Comparison of ENCODE assay signal across 19 cellular contexts in the genomic region with DNA sequence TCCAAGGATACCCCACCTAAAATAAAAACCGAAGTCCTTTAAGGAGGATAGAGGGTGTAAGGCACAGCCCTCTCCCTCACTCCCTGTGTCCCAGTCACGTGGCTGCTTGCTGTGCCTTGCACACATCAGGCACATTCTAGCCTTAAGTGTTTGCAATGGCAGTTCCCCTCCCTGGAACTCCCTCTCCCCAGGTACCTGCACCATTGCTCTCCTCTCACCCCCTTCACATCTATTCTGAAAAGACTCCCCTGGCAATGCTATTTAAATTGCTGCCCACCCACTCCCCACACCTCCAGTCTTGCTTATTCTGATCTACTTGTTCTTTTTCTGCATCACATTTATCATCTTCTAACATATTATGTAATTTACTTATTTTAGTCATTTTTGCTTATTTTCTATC.
A peak's percentile ranks its signal among the peaks of the same experiment; 100 is the strongest.
DNase-seq lines count a peak whose midpoint lies in the region; ATAC-seq, FAIRE-seq and TF ChIP-seq lines count a peak whose summit lies in the region.
"Had no signal": no experiment of that assay in that cellular context is flagged by ENCODE, and none has a peak within 500 bp of the region (broad histone marks: within the 10 kb centered on the region; RNA-seq: fewer than 3 reads in every experiment).

No MANE protein-coding gene starts in this region.

- peaks cover 3% of the 10 kb centered on the region for H3K9me3 ChIP-seq in IMR-90 (ENCODE audit: control insufficient read depth, insufficient read depth, low read length)
- no peaks in the 10 kb centered on the region for H3K9me3 ChIP-seq in astrocyte (ENCODE audit: insufficient read depth, low read depth, low read length)
- no peaks in the 10 kb centered on the region for H3K9me3 ChIP-seq in Caco-2
- H3K9me3 ChIP-seq: HAP-1 had no signal

- peak overlapping the region; percentile 93 for H4K5ac ChIP-seq in IMR-90 (ENCODE audit: low read depth, low read length)

- H3K9me3 Mint-ChIP-seq in astrocyte (ENCODE audit: unreplicated experiment) (peaks cover 2% of the 10 kb centered on the region), Caco-2 (ENCODE audit: unreplicated experiment) (peaks cover 10% of the 10 kb centered on the region)
- H3K9me3 Mint-ChIP-seq: CD4-positive, alpha-beta T cell had no signal

- H3K23ac ChIP-seq in IMR-90 (ENCODE audit: low read depth, low read length): peak overlapping the region; percentile 46; the same call in 1 of the 2 replicates

- H4K20me1 ChIP-seq in IMR-90 (ENCODE audit: insufficient read depth, low read length): no peaks in the 10 kb centered on the region
- H4K20me1 ChIP-seq in astrocyte (ENCODE audit: insufficient read depth, low read length): no peaks in the 10 kb centered on the region

- H2BK120ac ChIP-seq in IMR-90 (ENCODE audit: low read depth, low read length): peak overlapping the region; percentile 86

- H3K4me3 Mint-ChIP-seq in astrocyte (ENCODE audit: unreplicated experiment) (no peak overlapping the region), Caco-2 (ENCODE audit: unreplicated experiment) (no peak overlapping the region)
- H3K4me3 Mint-ChIP-seq: B cell; CD4-positive, alpha-beta T cell had no signal

- no TSS peak for BruUV-seq in IMR-90 (replicated peaks; lab: Mats Ljungman, UMichigan)
- BruUV-seq in Caco-2 (replicated peaks; lab: Mats Ljungman, UMichigan): no TSS peak

- peak overlapping the region; percentile 85 for H2BK20ac ChIP-seq in IMR-90 (ENCODE audit: low read depth, low read length)

- H3K79me2 ChIP-seq in astrocyte (ENCODE audit: insufficient read depth, low read length): no peaks in the 10 kb centered on the region

- H3K4me3 ChIP-seq in IMR-90 (ENCODE audit: insufficient read depth, low read depth, low read length): no peak overlapping the region
- no peak overlapping the region for H3K4me3 ChIP-seq in astrocyte (ENCODE audit: insufficient read depth, low read depth, low read length)
- no peak overlapping the region for H3K4me3 ChIP-seq in Caco-2 (ENCODE audit: low read depth, low read length)
- H3K4me3 ChIP-seq: HAP-1 had no signal

- H2AK9ac ChIP-seq in IMR-90 (replicated peaks; ENCODE audit: low read depth, low read length, poor library complexity): no peak overlapping the region

- intact Hi-C loops in IMR-90 (cut with micrococcal nuclease) (no loop called here), head of caudate nucleus (cut with DNase I) (no loop called here), sciatic nerve (cut with DNase I) (no loop called here), Caco-2 (cut with micrococcal nuclease; ENCODE audit: unreplicated experiment) (no loop called here)

- H2AFZ ChIP-seq in IMR-90 (replicated peaks; ENCODE audit: low read length, poor library complexity) (no peak overlapping the region), astrocyte (ENCODE audit: low read depth, low read length) (no peak overlapping the region)

- H3K4me1 ChIP-seq in IMR-90 (ENCODE audit: control insufficient read depth, insufficient read depth, low read length): peaks cover 16% of the 10 kb centered on the region
- H3K4me1 ChIP-seq in astrocyte (ENCODE audit: insufficient read depth, low read length): peaks cover 22% of the 10 kb centered on the region
- H3K4me1 ChIP-seq in Caco-2: no peaks in the 10 kb centered on the region
- H3K4me1 ChIP-seq: HAP-1 had no signal

- peaks cover 16% of the 10 kb centered on the region for H3K9me1 ChIP-seq in IMR-90 (ENCODE audit: insufficient read depth, low read length)

- FAIRE-seq in astrocyte (lab: Jason Lieb, UNC): no peak
- FAIRE-seq: A204.1, G401.6, GM12891, H1, HepG2, HTR-8/SVneo had no signal

- peak overlapping the region; percentile 69 for H3K14ac ChIP-seq in IMR-90 (replicated peaks; ENCODE audit: low read depth, low read length)

- TF ChIP-seq CTCF in IMR-90 (conservative IDR thresholded peaks at IDR 0.05; ENCODE audit: low read depth, low read length) (no peak), astrocyte (IDR thresholded peaks at IDR 0.05; ENCODE audit: insufficient read depth, low read depth, low read length) (no peak), Caco-2 (IDR thresholded peaks at IDR 0.05; ENCODE audit: insufficient read depth in 1 of 2, low read depth in 1 of 2, low read length in 1 of 2, severe bottlenecking in 1 of 2, unreplicated experiment in 1 of 2) (no peak)

- peak overlapping the region; percentile 79 for H2BK5ac ChIP-seq in IMR-90 (ENCODE audit: low read depth, low read length, poor library complexity, severe bottlenecking)

- no peaks in the 10 kb centered on the region for H3K36me3 Mint-ChIP-seq in astrocyte (ENCODE audit: low read depth, unreplicated experiment)
- H3K36me3 Mint-ChIP-seq in Caco-2 (ENCODE audit: insufficient read depth, unreplicated experiment): no peaks in the 10 kb centered on the region

- in situ Hi-C loops in IMR-90 (cut with MboI; ENCODE audit: low sequenced_read_pairs): no loop called here

- POLR2A ChIA-PET in IMR-90 (lab: Charles Lee; ENCODE audit: unreplicated experiment): no interaction called here
- POLR2A ChIA-PET in Caco-2 (lab: Charles Lee): no interaction called here

- H3K4me1 Mint-ChIP-seq in astrocyte (ENCODE audit: low read depth, unreplicated experiment) (peaks cover 28% of the 10 kb centered on the region), Caco-2 (ENCODE audit: low read depth, unreplicated experiment) (no peaks in the 10 kb centered on the region)
- H3K4me1 Mint-ChIP-seq: B cell had no signal

- H3K27ac Mint-ChIP-seq in astrocyte (ENCODE audit: unreplicated experiment) (no peak overlapping the region), Caco-2 (ENCODE audit: unreplicated experiment) (no peak overlapping the region)
- H3K27ac Mint-ChIP-seq: B cell; CD4-positive, alpha-beta T cell had no signal

- H4K8ac ChIP-seq in IMR-90 (ENCODE audit: low read depth in 2 of 2, low read length in 2 of 2): peak overlapping the region; percentile 86 to 95

- H3K9ac ChIP-seq in IMR-90 (ENCODE audit: low read depth, low read length) (no peak overlapping the region), astrocyte (ENCODE audit: low read length) (no peak overlapping the region)

- WGBS in IMR-90 (ENCODE audit: extremely low coverage in 2 of 2, insufficient read length in 1 of 2), 2 experiments: 89% methylated on average over 1 of the region's 2 CpGs; no CpG with 5 or more reads in 1 of the 2 experiments

- H2BK15ac ChIP-seq in IMR-90 (ENCODE audit: low read depth, low read length): peak overlapping the region; percentile 87; the same call in 2 of the 3 replicates

- H3K79me1 ChIP-seq in IMR-90 (ENCODE audit: low read depth in 1 of 2, low read length in 2 of 2): no peaks in the 10 kb centered on the region

- CTCF ChIA-PET in IMR-90 (lab: Yijun Ruan, JAX): interaction anchor here (0.9 kb wide), 1 partner anchor 23 kb away, joined by 3 read pairs; no protein-coding TSS in a partner anchor
- CTCF ChIA-PET in Caco-2 (lab: Charles Lee): no interaction called here

- ATAC-seq in IMR-90 (ENCODE audit: low read depth) (no peak), sciatic nerve (no peak)
- ATAC-seq: HepG2 had no signal

- H3K56ac ChIP-seq in IMR-90 (ENCODE audit: extremely low read depth, insufficient read depth, low read length): peak overlapping the region; percentile 68; the same call in 1 of the 2 replicates

- H3K36me3 ChIP-seq in IMR-90 (ENCODE audit: control insufficient read depth, insufficient read depth, low read length): no peaks in the 10 kb centered on the region
- H3K36me3 ChIP-seq in astrocyte (ENCODE audit: insufficient read depth, low read length): no peaks in the 10 kb centered on the region
- H3K36me3 ChIP-seq in Caco-2 (ENCODE audit: control insufficient read depth, insufficient read depth, low read length): no peaks in the 10 kb centered on the region
- H3K36me3 ChIP-seq: HAP-1 had no signal

- no peak for TF ChIP-seq RAD21 in IMR-90 (IDR thresholded peaks at IDR 0.05; ENCODE audit: low read length)

- H3K4ac ChIP-seq in IMR-90 (ENCODE audit: low read depth, low read length): peak overlapping the region; percentile 76

- peak overlapping the region; percentile 93 for H3K18ac ChIP-seq in IMR-90 (ENCODE audit: low read depth, low read length)

- H3K27ac ChIP-seq in IMR-90 (ENCODE audit: insufficient read depth, low read length): peak overlapping the region; percentile 83
- H3K27ac ChIP-seq in astrocyte (ENCODE audit: low read depth, low read length): no peak overlapping the region

- no peak overlapping the region for H3K4me2 ChIP-seq in IMR-90 (ENCODE audit: low read depth, low read length)
- peak overlapping the region; percentile 40 for H3K4me2 ChIP-seq in astrocyte (ENCODE audit: low read length)

- H4K91ac ChIP-seq in IMR-90 (ENCODE audit: insufficient read depth, low read depth, low read length): peak overlapping the region; percentile 86

- peak overlapping the region; percentile 73; the same call in 1 of the 2 replicates for H2AK5ac ChIP-seq in IMR-90 (ENCODE audit: low read depth, low read length)

- H3K27me3 ChIP-seq in IMR-90 (ENCODE audit: control insufficient read depth, insufficient read depth, low read length) (no peaks in the 10 kb centered on the region), astrocyte (ENCODE audit: insufficient read depth, low read length) (no peaks in the 10 kb centered on the region), Caco-2 (replicated peaks; ENCODE audit: control insufficient read depth, insufficient read depth, low read length) (no peaks in the 10 kb centered on the region; the same call in 1 of the 2 replicates)

- no peak for TF ChIP-seq POLR2A in IMR-90 (IDR thresholded peaks at IDR 0.05; ENCODE audit: low read depth, low read length)

- H3K27me3 Mint-ChIP-seq in astrocyte (ENCODE audit: low read depth, unreplicated experiment) (no peaks in the 10 kb centered on the region), Caco-2 (ENCODE audit: insufficient read depth, unreplicated experiment) (no peaks in the 10 kb centered on the region)

- dilution Hi-C loops in IMR-90 (cut with HindIII; ENCODE audit: low sequenced_read_pairs, unreplicated experiment): no loop called here

- no peak for DNase-seq in IMR-90
- no peak for DNase-seq in astrocyte (ENCODE audit: low read depth)
- peak in 39 of 42 donors; percentile 8 to 89 (median 49) for DNase-seq in head of caudate nucleus
- peak; percentile 69 for DNase-seq in putamen (ENCODE audit: low spot score)
- DNase-seq in sciatic nerve (ENCODE audit: low spot score): no peak
- DNase-seq in GOT3 (lab: John Stamatoyannopoulos, UW): no peak
- DNase-seq in Caco-2: no peak
- DNase-seq in dedifferentiated amniotic fluid mesenchymal stem cell (ENCODE audit: extremely low spot score): no peak
- DNase-seq: C1 segment of cervical spinal cord; CD4-positive, alpha-beta T cell; DMS79 treated with DMSO at 0.1 percent for 48 hours had no signal

TF ChIP-seq in IMR-90, 13 proteins besides CTCF, POLR2A, EP300 and RAD21 (continues in another document):
- TF ChIP-seq BHLHE40 (IDR thresholded peaks at IDR 0.05; ENCODE audit: low read depth, low read length) (no peak), FOS (IDR thresholded peaks at IDR 0.05; ENCODE audit: low read depth, low read length) (no peak), RFX5 (IDR thresholded peaks at IDR 0.05; ENCODE audit: low read depth, low read length) (no peak)

Comparison
In these comparisons a context has a peak if more than half of its experiments do, and no peak if none do; other contexts are left out.
1. DNase-seq: peak in head of caudate nucleus (39 of 42) and putamen (single experiment); none in IMR-90 (single experiment), astrocyte (single experiment), sciatic nerve (single experiment), GOT3 (single experiment), Caco-2 (0 of 2) and dedifferentiated amniotic fluid mesenchymal stem cell (single experiment).